ENCODE assay signal across 28 cellular contexts in the genomic region with DNA sequence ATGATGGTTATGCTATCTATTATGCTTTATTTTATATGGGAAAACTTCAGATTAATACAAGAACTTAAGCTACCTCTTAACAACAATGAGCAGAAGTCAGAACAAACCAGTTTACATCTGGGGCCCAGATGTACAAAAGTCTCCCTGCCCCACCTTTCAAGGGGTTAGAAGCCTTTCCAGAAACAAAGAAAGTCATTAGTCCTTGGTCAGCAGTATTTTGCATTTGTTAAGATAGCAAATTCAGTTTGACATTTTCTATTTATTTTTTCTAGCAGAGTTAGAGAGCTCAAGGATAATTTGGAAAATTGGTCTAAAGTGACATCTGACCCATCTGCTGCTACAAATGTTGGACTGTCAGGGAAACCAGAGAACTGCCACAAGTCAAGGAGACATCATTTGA.
"Had no signal": no experiment of that assay in that cellular context is flagged by ENCODE, and none has a peak within 500 bp of the region (broad histone marks: within the 10 kb centered on the region; RNA-seq: fewer than 3 reads in every experiment).

No MANE protein-coding gene starts in this region.

- H3K36me3 ChIP-seq: left lung, lower lobe of right lung, pancreas, prostate gland, sigmoid colon, spleen, suprapubic skin, thoracic aorta, tibial artery, upper lobe of right lung had no signal

- H3K4me3 ChIP-seq: left lung, lower lobe of right lung, pancreas, prostate gland, sigmoid colon, spleen, suprapubic skin, thoracic aorta, tibial artery, upper lobe of right lung had no signal

- H3K9me3 ChIP-seq: left lung, lower lobe of right lung, pancreas, prostate gland, sigmoid colon, spleen, suprapubic skin, thoracic aorta, tibial artery, upper lobe of right lung had no signal

- ATAC-seq: left colon; left lung; lower lobe of right lung; naive thymus-derived CD8-positive, alpha-beta T cell; pancreas; right cardiac atrium; stimulated activated effector memory CD8-positive, alpha-beta T cell treated with anti-CD3 and anti-CD28 coated beads, Interleukin-12 subunit alpha, Interleukin-12 subunit beta, amount 100 ng/mL, for 72 hours; upper lobe of right lung had no signal

- H3K4me1 ChIP-seq: left lung, lower lobe of right lung, pancreas, prostate gland, sigmoid colon, spleen, suprapubic skin, tibial artery, upper lobe of right lung had no signal

- FAIRE-seq: islet of Langerhans, kidney, pancreas, small intestine, urothelium cell line had no signal

- H3K27me3 ChIP-seq: left lung, pancreas, sigmoid colon, spleen, suprapubic skin, tibial artery, upper lobe of right lung had no signal

- H3K27ac ChIP-seq: left lung, lower lobe of right lung, pancreas, prostate gland, sigmoid colon, spleen, suprapubic skin, thoracic aorta, tibial artery, upper lobe of right lung had no signal

- DNase-seq: hypothalamus; immature natural killer cell; kidney; left colon; left lung; lower lobe of right lung; mammary epithelial cell; mesenchymal stem cell; naive thymus-derived CD8-positive, alpha-beta T cell; nucleus accumbens; pancreas; posterior cingulate gyrus; retina; right cardiac atrium; sigmoid colon; small intestine; spleen; stimulated activated CD4-positive, alpha-beta T cell treated with anti-CD3 and anti-CD28 coated beads, Interleukin-4, amount 100 ng/mL, for 24 hours; stimulated activated naive CD4-positive, alpha-beta T cell; tibial artery; trophoblast cell; upper lobe of right lung had no signal
